ENCODE assay signal across 8 cellular contexts in genomic region chr3:30644615-30645014, GRCh38. TPM values are rescaled to one million over a fixed set of nuclear protein-coding genes. Genes with fewer than 3 reads are reported as not detected.
A peak's percentile ranks its signal among the peaks of the same experiment; 100 is the strongest.
DNase-seq lines count a peak whose midpoint lies in the region; ATAC-seq and TF ChIP-seq lines count a peak whose summit lies in the region.

No MANE protein-coding gene starts in this region.

- POLR2A ChIA-PET in T-cell (lab: Charles Lee) = interaction anchor here (0.6 to 2.4 kb wide), 4 partner anchors 11 to 16 kb away, joined by 3 to 8 read pairs (median 4); no protein-coding TSS in a partner anchor

- H2AFZ ChIP-seq in parathyroid adenoma = no peak overlapping the region

- H3K27me3 Mint-ChIP-seq in T-cell = no peaks in the 10 kb centered on the region

- no peaks in the 10 kb centered on the region for H3K9me3 Mint-ChIP-seq in T-cell

- H3K4me3 ChIP-seq in parathyroid adenoma (ENCODE audit: low read depth, low read length) = no peak overlapping the region

- H3K79me2 ChIP-seq in parathyroid adenoma = no peaks in the 10 kb centered on the region

- DNase-seq in activated CD4-positive, CD25-positive, alpha-beta regulatory T cell treated with anti-CD3 and anti-CD28 coated beads, Interleukin-2, amount 50 U/mL, for 72 hours = no peak
- DNase-seq in T-cell (peak in 30 of 34 experiments; percentile 27 to 70 (median 46)), HuH-7.5 (ENCODE audit: low spot score) (no peak), putamen (ENCODE audit: low spot score) (no peak)
- DNase-seq in effector CD8-positive, alpha-beta T cell (lab: John Stamatoyannopoulos, UW) = peak; percentile 30

- no peaks in the 10 kb centered on the region for H3K4me1 ChIP-seq in parathyroid adenoma

- no peak for TF ChIP-seq CTCF in parathyroid adenoma (IDR thresholded peaks at IDR 0.05)

- ATAC-seq in activated CD4-positive, CD25-positive, alpha-beta regulatory T cell treated with anti-CD3 and anti-CD28 coated beads, Interleukin-2, amount 50 U/mL, for 24 hours = peak; percentile 79 to 81
- ATAC-seq in HG03064 (IDR thresholded peaks at IDR 0.05; ENCODE audit: low read depth, unreplicated experiment) (peak; percentile 68), T-cell (replicated peaks in 1 of 4) (peak; percentile 71 to 80 (median 72))

- H3K27ac ChIP-seq in parathyroid adenoma = peak overlapping the region; percentile 45

- H3K27me3 ChIP-seq in parathyroid adenoma (ENCODE audit: control insufficient read depth, insufficient read depth, low read length) = no peaks in the 10 kb centered on the region

- H3K4me1 Mint-ChIP-seq in T-cell = peaks cover 96 to 98% (median 96%) of the 10 kb centered on the region in 3 donors

- H3K27ac Mint-ChIP-seq in T-cell = peak overlapping the region; percentile 93 to 98

- no peaks in the 10 kb centered on the region for H3K36me3 ChIP-seq in parathyroid adenoma (ENCODE audit: control insufficient read depth, insufficient read depth, low read length)

- CTCF ChIA-PET in T-cell (lab: Charles Lee) = interaction anchor here in 1 of 2 donors (1.1 to 1.7 kb wide), 2 partner anchors 11 to 49 kb away, joined by 4 to 8 read pairs; no protein-coding TSS in a partner anchor

- H3K36me3 Mint-ChIP-seq in T-cell = peaks cover 38% of the 10 kb centered on the region

- peak overlapping the region; percentile 56 to 72 (median 64) for H3K4me3 Mint-ChIP-seq in T-cell

- H3K9me3 ChIP-seq in parathyroid adenoma (ENCODE audit: control insufficient read depth, low read length) = no peaks in the 10 kb centered on the region

- no peak overlapping the region for H3K9ac ChIP-seq in parathyroid adenoma

- no peak overlapping the region for H3K4me2 ChIP-seq in parathyroid adenoma (ENCODE audit: low read length)

RNA-seq across cellular contexts. Expression of gene TGFBR2, which starts 38.2 kb away (rescaled TPM):
- total RNA-seq in T-cell = 100 to 1,000 TPM; 114 to 145 (median 127) TPM

Comparison
In these comparisons a context has a peak if more than half of its experiments do, and no peak if none do; other contexts are left out.
1. DNase-seq: peak in T-cell (30 of 34) and effector CD8-positive, alpha-beta T cell (single experiment); none in activated CD4-positive, CD25-positive, alpha-beta regulatory T cell treated with anti-CD3 and anti-CD28 coated beads, Interleukin-2, amount 50 U/mL, for 72 hours (single experiment), HuH-7.5 (single experiment) and putamen (single experiment).
2. Peak in every context shown above with its lines, with median percentiles within 50 percentile points of each other: ATAC-seq.